Comparison of ENCODE assay signal across 1 cellular context in genomic region chr1:110927484-110928075, GRCh38.
TF ChIP-seq lines count a peak whose summit lies in the region.

No MANE protein-coding gene starts in this region.

TF ChIP-seq in GM23338, 12 proteins besides CTCF, POLR2A, EP300 and RAD21:
- TF ChIP-seq, protein P1, sequence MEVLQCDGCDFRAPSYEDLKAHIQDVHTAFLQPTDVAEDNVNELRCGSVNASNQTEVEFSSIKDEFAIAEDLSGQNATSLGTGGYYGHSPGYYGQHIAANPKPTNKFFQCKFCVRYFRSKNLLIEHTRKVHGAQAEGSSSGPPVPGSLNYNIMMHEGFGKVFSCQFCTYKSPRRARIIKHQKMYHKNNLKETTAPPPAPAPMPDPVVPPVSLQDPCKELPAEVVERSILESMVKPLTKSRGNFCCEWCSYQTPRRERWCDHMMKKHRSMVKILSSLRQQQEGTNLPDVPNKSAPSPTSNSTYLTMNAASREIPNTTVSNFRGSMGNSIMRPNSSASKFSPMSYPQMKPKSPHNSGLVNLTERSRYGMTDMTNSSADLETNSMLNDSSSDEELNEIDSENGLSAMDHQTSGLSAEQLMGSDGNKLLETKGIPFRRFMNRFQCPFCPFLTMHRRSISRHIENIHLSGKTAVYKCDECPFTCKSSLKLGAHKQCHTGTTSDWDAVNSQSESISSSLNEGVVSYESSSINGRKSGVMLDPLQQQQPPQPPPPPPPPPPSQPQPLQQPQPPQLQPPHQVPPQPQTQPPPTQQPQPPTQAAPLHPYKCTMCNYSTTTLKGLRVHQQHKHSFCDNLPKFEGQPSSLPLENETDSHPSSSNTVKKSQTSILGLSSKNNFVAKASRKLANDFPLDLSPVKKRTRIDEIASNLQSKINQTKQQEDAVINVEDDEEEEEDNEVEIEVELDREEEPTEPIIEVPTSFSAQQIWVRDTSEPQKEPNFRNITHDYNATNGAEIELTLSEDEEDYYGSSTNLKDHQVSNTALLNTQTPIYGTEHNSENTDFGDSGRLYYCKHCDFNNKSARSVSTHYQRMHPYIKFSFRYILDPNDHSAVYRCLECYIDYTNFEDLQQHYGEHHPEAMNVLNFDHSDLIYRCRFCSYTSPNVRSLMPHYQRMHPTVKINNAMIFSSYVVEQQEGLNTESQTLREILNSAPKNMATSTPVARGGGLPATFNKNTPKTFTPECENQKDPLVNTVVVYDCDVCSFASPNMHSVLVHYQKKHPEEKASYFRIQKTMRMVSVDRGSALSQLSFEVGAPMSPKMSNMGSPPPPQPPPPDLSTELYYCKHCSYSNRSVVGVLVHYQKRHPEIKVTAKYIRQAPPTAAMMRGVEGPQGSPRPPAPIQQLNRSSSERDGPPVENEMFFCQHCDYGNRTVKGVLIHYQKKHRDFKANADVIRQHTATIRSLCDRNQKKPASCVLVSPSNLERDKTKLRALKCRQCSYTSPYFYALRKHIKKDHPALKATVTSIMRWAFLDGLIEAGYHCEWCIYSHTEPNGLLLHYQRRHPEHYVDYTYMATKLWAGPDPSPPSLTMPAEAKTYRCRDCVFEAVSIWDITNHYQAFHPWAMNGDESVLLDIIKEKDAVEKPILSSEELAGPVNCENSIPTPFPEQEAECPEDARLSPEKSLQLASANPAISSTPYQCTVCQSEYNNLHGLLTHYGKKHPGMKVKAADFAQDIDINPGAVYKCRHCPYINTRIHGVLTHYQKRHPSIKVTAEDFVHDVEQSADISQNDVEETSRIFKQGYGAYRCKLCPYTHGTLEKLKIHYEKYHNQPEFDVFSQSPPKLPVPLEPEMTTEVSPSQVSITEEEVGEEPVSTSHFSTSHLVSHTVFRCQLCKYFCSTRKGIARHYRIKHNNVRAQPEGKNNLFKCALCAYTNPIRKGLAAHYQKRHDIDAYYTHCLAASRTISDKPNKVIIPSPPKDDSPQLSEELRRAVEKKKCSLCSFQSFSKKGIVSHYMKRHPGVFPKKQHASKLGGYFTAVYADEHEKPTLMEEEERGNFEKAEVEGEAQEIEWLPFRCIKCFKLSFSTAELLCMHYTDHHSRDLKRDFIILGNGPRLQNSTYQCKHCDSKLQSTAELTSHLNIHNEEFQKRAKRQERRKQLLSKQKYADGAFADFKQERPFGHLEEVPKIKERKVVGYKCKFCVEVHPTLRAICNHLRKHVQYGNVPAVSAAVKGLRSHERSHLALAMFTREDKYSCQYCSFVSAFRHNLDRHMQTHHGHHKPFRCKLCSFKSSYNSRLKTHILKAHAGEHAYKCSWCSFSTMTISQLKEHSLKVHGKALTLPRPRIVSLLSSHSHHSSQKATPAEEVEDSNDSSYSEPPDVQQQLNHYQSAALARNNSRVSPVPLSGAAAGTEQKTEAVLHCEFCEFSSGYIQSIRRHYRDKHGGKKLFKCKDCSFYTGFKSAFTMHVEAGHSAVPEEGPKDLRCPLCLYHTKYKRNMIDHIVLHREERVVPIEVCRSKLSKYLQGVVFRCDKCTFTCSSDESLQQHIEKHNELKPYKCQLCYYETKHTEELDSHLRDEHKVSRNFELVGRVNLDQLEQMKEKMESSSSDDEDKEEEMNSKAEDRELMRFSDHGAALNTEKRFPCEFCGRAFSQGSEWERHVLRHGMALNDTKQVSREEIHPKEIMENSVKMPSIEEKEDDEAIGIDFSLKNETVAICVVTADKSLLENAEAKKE (CRISPR knock-in tag; IDR thresholded peaks at IDR 0.05), result 0 out of 2 replicates have a peak, but pooled peaks have one; percentile 3
- no peak for TF ChIP-seq ZNF331 (CRISPR knock-in tag; IDR thresholded peaks at IDR 0.05; ENCODE audit: low read depth)
